In the genomic region with DNA sequence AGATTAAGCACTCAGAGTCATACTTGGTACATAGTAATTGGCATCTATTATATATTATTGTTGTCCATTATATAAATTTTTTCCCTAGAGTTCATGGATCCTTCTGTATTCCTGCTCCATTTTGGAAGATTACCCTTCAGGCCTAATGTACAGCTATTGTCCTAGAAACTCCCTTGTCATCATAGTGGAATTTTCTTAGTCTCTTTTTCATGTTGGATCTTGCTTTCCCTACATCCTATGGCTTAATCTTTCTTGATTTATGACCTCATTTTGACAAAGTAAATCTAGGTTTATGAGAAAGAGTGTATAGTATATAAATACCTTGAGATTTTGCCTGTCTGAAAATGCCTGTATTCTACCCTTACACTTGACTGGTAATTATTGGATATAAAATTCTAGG, we compare ENCODE assay signal across 28 cellular contexts. TPM values are rescaled to one million over a fixed set of nuclear protein-coding genes. Genes with fewer than 3 reads are reported as not detected.
"Had no signal": no experiment of that assay in that cellular context is flagged by ENCODE, and none has a peak within 500 bp of the region (broad histone marks: within the 10 kb centered on the region; RNA-seq: fewer than 3 reads in every experiment).

No MANE protein-coding gene starts in this region.

- H3K4me3 ChIP-seq: ascending aorta, coronary artery, dorsolateral prefrontal cortex, esophagus squamous epithelium had no signal

- H3K36me3 ChIP-seq: esophagus squamous epithelium had no signal

- ATAC-seq: activated CD4-positive, alpha-beta T cell treated with anti-CD3 and anti-CD28 coated beads for 36 hours; activated naive CD4-positive, alpha-beta T cell treated with anti-CD3 and anti-CD28 coated beads, Interleukin-2, amount 50 U/mL, for 72 hours; activated T-cell treated with anti-CD3 and anti-CD28 coated beads, Interleukin-2, amount 50 U/mL, for 72 hours had no signal

- H3K4me1 ChIP-seq: ascending aorta, esophagus squamous epithelium had no signal

- H3K27me3 ChIP-seq: ascending aorta, esophagus squamous epithelium had no signal

- H3K27ac ChIP-seq: ascending aorta, coronary artery, dorsolateral prefrontal cortex, esophagus squamous epithelium had no signal

- H3K9me3 ChIP-seq: ascending aorta, esophagus squamous epithelium had no signal

- DNase-seq: activated CD4-positive, alpha-beta memory T cell treated with anti-CD3 and anti-CD28 coated beads, Interleukin-2, amount 10 ng/mL, durations not matched to agents 7 days and 5 days; activated CD4-positive, alpha-beta T cell treated with anti-CD3 and anti-CD28 coated beads for 36 hours; activated CD4-positive, alpha-beta T cell treated with anti-CD3 and anti-CD28 coated beads, Interleukin-2, amount 10 ng/mL, durations not matched to agents 7 days and 5 days; activated CD4-positive, alpha-beta T cell treated with anti-CD3 and anti-CD28 coated beads, Interleukin-2, amount 50 U/mL, for 4 hours; activated CD4-positive, CD25-positive, alpha-beta regulatory T cell; activated CD4-positive, CD25-positive, alpha-beta regulatory T cell treated with anti-CD3 and anti-CD28 coated beads, Interleukin-2, amount 50 U/mL, for 72 hours; activated CD8-positive, alpha-beta memory T cell treated with anti-CD3 and anti-CD28 coated beads, Interleukin-2, amount 50 U/mL, for 48 hours; activated gamma-delta T cell; activated naive CD4-positive, alpha-beta T cell; activated naive CD4-positive, alpha-beta T cell treated with anti-CD3 and anti-CD28 coated beads, Interleukin-2, amount 10 ng/mL, durations not matched to agents 7 days and 5 days; activated naive CD8-positive, alpha-beta T cell treated with anti-CD3 and anti-CD28 coated beads, Interleukin-2, amount 10 ng/mL, durations not matched to agents 7 days and 5 days; activated T-cell treated with anti-CD3 and anti-CD28 coated beads for 4 hours; activated T-cell treated with anti-CD3 and anti-CD28 coated beads, Interleukin-2, amount 50 U/mL, for 24 hours; activated T-cell treated with anti-CD3 and anti-CD28 coated beads, Interleukin-2, amount 50 U/mL, for 72 hours; central memory CD4-positive, alpha-beta T cell; cerebellar nuclear complex; dorsolateral prefrontal cortex; effector memory CD4-positive, alpha-beta T cell; endodermal cell; erythroblast; esophagus squamous epithelium; head of caudate nucleus; T-helper 2 cell had no signal

- FAIRE-seq: frontal cortex had no signal

RNA-seq across cellular contexts. Expression of a gene that starts 43.0 kb away (rescaled TPM):
- total RNA-seq: T-helper 1 cell treated with Interleukin-12 subunit alpha and Interleukin-12 subunit beta and Interleukin-4 antibody, amounts not matched to agents 30 ng/mL and 1 ng/mL, for 36 hours had no signal
